ENCODE assay signal across 1 cellular context in the genomic region with DNA sequence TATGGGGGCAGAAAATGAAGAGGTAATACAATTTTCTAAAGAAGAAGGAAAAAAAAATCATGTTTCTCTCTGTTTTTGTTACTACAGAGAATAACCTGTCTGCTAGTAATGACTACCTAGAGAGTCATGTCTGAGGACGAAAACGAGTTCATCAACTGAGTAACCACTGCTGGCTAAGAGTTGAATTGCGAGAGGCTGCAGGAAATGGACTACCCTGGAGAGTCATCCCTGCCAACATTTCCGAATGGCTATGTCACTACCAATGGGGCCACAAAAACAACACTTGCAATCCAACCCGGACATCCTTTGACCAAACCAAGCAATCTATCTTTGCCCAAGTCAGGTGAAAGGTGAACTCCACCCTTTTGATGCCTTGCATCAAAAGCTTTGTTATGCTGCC.
TF ChIP-seq lines count a peak whose summit lies in the region.

No MANE protein-coding gene starts in this region.

TF ChIP-seq in HepG2, 621 proteins besides CTCF, POLR2A, EP300 and RAD21 (continued from another document):
- TF ChIP-seq, protein P1, sequence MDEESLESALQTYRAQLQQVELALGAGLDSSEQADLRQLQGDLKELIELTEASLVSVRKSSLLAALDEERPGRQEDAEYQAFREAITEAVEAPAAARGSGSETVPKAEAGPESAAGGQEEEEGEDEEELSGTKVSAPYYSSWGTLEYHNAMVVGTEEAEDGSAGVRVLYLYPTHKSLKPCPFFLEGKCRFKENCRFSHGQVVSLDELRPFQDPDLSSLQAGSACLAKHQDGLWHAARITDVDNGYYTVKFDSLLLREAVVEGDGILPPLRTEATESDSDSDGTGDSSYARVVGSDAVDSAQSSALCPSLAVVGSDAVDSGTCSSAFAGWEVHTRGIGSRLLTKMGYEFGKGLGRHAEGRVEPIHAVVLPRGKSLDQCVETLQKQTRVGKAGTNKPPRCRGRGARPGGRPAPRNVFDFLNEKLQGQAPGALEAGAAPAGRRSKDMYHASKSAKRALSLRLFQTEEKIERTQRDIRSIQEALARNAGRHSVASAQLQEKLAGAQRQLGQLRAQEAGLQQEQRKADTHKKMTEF (CRISPR knock-in tag; IDR thresholded peaks at IDR 0.05), result no peak
- TF ChIP-seq ZIK1 (CRISPR knock-in tag; IDR thresholded peaks at IDR 0.05; ENCODE audit: borderline replicate concordance, low read depth) (no peak), GFI1 (CRISPR knock-in tag; IDR thresholded peaks at IDR 0.05; ENCODE audit: borderline replicate concordance) (no peak)
- TF ChIP-seq, protein P2, sequence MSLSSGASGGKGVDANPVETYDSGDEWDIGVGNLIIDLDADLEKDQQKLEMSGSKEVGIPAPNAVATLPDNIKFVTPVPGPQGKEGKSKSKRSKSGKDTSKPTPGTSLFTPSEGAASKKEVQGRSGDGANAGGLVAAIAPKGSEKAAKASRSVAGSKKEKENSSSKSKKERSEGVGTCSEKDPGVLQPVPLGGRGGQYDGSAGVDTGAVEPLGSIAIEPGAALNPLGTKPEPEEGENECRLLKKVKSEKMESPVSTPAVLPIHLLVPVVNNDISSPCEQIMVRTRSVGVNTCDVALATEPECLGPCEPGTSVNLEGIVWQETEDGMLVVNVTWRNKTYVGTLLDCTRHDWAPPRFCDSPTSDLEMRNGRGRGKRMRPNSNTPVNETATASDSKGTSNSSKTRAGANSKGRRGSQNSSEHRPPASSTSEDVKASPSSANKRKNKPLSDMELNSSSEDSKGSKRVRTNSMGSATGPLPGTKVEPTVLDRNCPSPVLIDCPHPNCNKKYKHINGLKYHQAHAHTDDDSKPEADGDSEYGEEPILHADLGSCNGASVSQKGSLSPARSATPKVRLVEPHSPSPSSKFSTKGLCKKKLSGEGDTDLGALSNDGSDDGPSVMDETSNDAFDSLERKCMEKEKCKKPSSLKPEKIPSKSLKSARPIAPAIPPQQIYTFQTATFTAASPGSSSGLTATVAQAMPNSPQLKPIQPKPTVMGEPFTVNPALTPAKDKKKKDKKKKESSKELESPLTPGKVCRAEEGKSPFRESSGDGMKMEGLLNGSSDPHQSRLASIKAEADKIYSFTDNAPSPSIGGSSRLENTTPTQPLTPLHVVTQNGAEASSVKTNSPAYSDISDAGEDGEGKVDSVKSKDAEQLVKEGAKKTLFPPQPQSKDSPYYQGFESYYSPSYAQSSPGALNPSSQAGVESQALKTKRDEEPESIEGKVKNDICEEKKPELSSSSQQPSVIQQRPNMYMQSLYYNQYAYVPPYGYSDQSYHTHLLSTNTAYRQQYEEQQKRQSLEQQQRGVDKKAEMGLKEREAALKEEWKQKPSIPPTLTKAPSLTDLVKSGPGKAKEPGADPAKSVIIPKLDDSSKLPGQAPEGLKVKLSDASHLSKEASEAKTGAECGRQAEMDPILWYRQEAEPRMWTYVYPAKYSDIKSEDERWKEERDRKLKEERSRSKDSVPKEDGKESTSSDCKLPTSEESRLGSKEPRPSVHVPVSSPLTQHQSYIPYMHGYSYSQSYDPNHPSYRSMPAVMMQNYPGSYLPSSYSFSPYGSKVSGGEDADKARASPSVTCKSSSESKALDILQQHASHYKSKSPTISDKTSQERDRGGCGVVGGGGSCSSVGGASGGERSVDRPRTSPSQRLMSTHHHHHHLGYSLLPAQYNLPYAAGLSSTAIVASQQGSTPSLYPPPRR (CRISPR knock-in tag; IDR thresholded peaks at IDR 0.05; ENCODE audit: borderline replicate concordance), result no peak
